In genomic region chr5:56183507-56183906, GRCh38 we compare ENCODE assay signal across 15 cellular contexts. TPM values are rescaled to one million over a fixed set of nuclear protein-coding genes. Genes with fewer than 3 reads are reported as not detected.
DNase-seq lines count a peak whose midpoint lies in the region; ATAC-seq and TF ChIP-seq lines count a peak whose summit lies in the region.
"Had no signal": no experiment of that assay in that cellular context is flagged by ENCODE, and none has a peak within 500 bp of the region (broad histone marks: within the 10 kb centered on the region; RNA-seq: fewer than 3 reads in every experiment).

No MANE protein-coding gene starts in this region.

- no peaks in the 10 kb centered on the region for H3K9me3 ChIP-seq in HEK293 (ENCODE audit: control insufficient read depth, insufficient read depth, low read depth, low read length)
- H3K9me3 ChIP-seq in adipocyte (ENCODE audit: control insufficient read depth, low read length), result no peaks in the 10 kb centered on the region
- H3K9me3 ChIP-seq in stomach, result no peaks in the 10 kb centered on the region
- H3K9me3 ChIP-seq: transverse colon had no signal

- H3K4me3 ChIP-seq in AG09309 (ENCODE audit: control insufficient read depth, low read depth, low read length) (no peak overlapping the region), HEK293 (ENCODE audit: low read depth, low read length) (no peak overlapping the region), adipocyte (ENCODE audit: low read length) (no peak overlapping the region), kidney epithelial cell (ENCODE audit: low read depth, low read length) (no peak overlapping the region), stomach (no peak overlapping the region)
- H3K4me3 ChIP-seq: transverse colon had no signal

- ATAC-seq in GM21717 (IDR thresholded peaks at IDR 0.05; ENCODE audit: unreplicated experiment), result no peak

- TF ChIP-seq CTCF in AG09309 (IDR thresholded peaks at IDR 0.05; ENCODE audit: control insufficient read depth, insufficient read depth, low read depth, low read length, missing control alignments) (no peak), HEK293 (tag by site-specific recombination; IDR thresholded peaks at IDR 0.05) (no peak), kidney epithelial cell (IDR thresholded peaks at IDR 0.05; ENCODE audit: insufficient read depth, low read length, poor library complexity, severe bottlenecking) (no peak), stomach (IDR thresholded peaks at IDR 0.05) (no peak)

- no peak for TF ChIP-seq EP300 in stomach (IDR thresholded peaks at IDR 0.05)

- 60 to 74% (median 69%) methylated on average over 4 of the region's 4 CpGs for WGBS in stomach, 5 donors

- POLR2A ChIA-PET in HEK293 (lab: Yijun Ruan, JAX), result no interaction called here

- no peaks in the 10 kb centered on the region for H3K27me3 ChIP-seq in adipocyte (replicated peaks; ENCODE audit: control insufficient read depth, insufficient read depth, low read length)
- H3K27me3 ChIP-seq in kidney epithelial cell (ENCODE audit: control insufficient read depth, insufficient read depth, low read length), result no peaks in the 10 kb centered on the region
- H3K27me3 ChIP-seq in stomach, result no peaks in the 10 kb centered on the region
- H3K27me3 ChIP-seq: transverse colon had no signal

- no peak for TF ChIP-seq POLR2A in stomach (IDR thresholded peaks at IDR 0.05)

- peaks cover 3% of the 10 kb centered on the region; the same call in 1 of the 2 replicates for H3K4me1 ChIP-seq in HEK293 (ENCODE audit: control insufficient read depth, insufficient read depth, low read length)
- H3K4me1 ChIP-seq in adipocyte (ENCODE audit: control insufficient read depth, insufficient read depth, low read length), result no peaks in the 10 kb centered on the region
- no peaks in the 10 kb centered on the region for H3K4me1 ChIP-seq in stomach
- H3K4me1 ChIP-seq: transverse colon had no signal

- H3K36me3 ChIP-seq in HEK293 (ENCODE audit: control insufficient read depth in 2 of 2, insufficient read depth in 1 of 2, low read length in 2 of 2) (no peaks in the 10 kb centered on the region), adipocyte (ENCODE audit: control insufficient read depth, insufficient read depth, low read length, severe bottlenecking) (no peaks in the 10 kb centered on the region), kidney epithelial cell (ENCODE audit: control insufficient read depth, insufficient read depth, low read length) (no peaks in the 10 kb centered on the region), stomach (no peaks in the 10 kb centered on the region)
- H3K36me3 ChIP-seq: transverse colon had no signal

- intact Hi-C loops in stomach (cut with DNase I; ENCODE audit: low total_unique reads), result no loop called here

- CTCF ChIA-PET in HEK293 (lab: Yijun Ruan, JAX), result no interaction called here

- H3K9ac ChIP-seq in adipocyte (ENCODE audit: low read length), result no peak overlapping the region

- DNase-seq in AG09309 (ENCODE audit: low read depth) (peak; percentile 85), adipocyte (ENCODE audit: low read depth) (peak; percentile 65), kidney epithelial cell (ENCODE audit: low read depth) (peak; percentile 100), NCI-H2196 treated with DMSO at 0.1 percent for 48 hours (lab: John Stamatoyannopoulos, UW; ENCODE audit: unreplicated experiment) (no peak), NCI-H2171 treated with DMSO at 0.1 percent for 48 hours (lab: John Stamatoyannopoulos, UW) (no peak), stomach (no peak)
- DNase-seq: activated CD4-positive, alpha-beta T cell treated with anti-CD3 and anti-CD28 coated beads, Interleukin-2, amount 10 ng/mL, durations not matched to agents 24 days and 14 days; aorta; DMS 273 treated with DMSO at 0.1 percent for 48 hours; hippocampal formation; NCI-H1048; stimulated activated CD4-positive, alpha-beta T cell treated with anti-CD3 and anti-CD28 coated beads, Interleukin-1b, Interleukin-23, amount 100 ng/mL, for 48 hours; transverse colon had no signal

- H3K27ac ChIP-seq in HEK293 (ENCODE audit: extremely low read depth, low read depth, low read length), result no peak overlapping the region
- no peak overlapping the region for H3K27ac ChIP-seq in stomach
- H3K27ac ChIP-seq: transverse colon had no signal

TF ChIP-seq in HEK293, 187 proteins besides CTCF, POLR2A, EP300 and RAD21 (continues in another document):
- TF ChIP-seq ZNF600 (tag by site-specific recombination; IDR thresholded peaks at IDR 0.05), result 0 out of 2 replicates have a peak, but pooled peaks have one; percentile 13
- peak; percentile 25; the same call in 1 of the 2 replicates for TF ChIP-seq ZNF398 (tag by site-specific recombination; IDR thresholded peaks at IDR 0.05)
- TF ChIP-seq ZNF280C (tag by site-specific recombination; IDR thresholded peaks at IDR 0.05), result no peak
- no peak for TF ChIP-seq ZNF473 (tag by site-specific recombination; IDR thresholded peaks at IDR 0.05)
- TF ChIP-seq ZNF302 (tag by site-specific recombination; IDR thresholded peaks at IDR 0.05; ENCODE audit: low read depth), result no peak
- no peak for TF ChIP-seq ZNF394 (tag by site-specific recombination; IDR thresholded peaks at IDR 0.05; ENCODE audit: borderline replicate concordance)
- peak; percentile 70; the same call in 1 of the 2 replicates for TF ChIP-seq ZNF184 (tag by site-specific recombination; IDR thresholded peaks at IDR 0.05)
- no peak for TF ChIP-seq SETDB1 (IDR thresholded peaks at IDR 0.05; ENCODE audit: insufficient read length, low read length)
- TF ChIP-seq ZNF155 (tag by site-specific recombination; IDR thresholded peaks at IDR 0.05), result no peak
- TF ChIP-seq ZNF768 (tag by site-specific recombination; IDR thresholded peaks at IDR 0.05), result no peak
- no peak for TF ChIP-seq GLI4 (tag by site-specific recombination; IDR thresholded peaks at IDR 0.05)
- TF ChIP-seq TSHZ1 (tag by site-specific recombination; IDR thresholded peaks at IDR 0.05; ENCODE audit: borderline replicate concordance), result peak; percentile 26; the same call in 1 of the 2 replicates
- no peak for TF ChIP-seq ZNF830 (tag by site-specific recombination; IDR thresholded peaks at IDR 0.05; ENCODE audit: low read depth)
- no peak for TF ChIP-seq SCRT2 (tag by site-specific recombination; IDR thresholded peaks at IDR 0.05)

RNA-seq across cellular contexts. Expression of gene ANKRD55, which starts 49.6 kb away (rescaled TPM):
- not detected in 2 replicates for total RNA-seq in kidney epithelial cell
- under 1 TPM in 1 of 5 donors, not detected in 4; 0.18 TPM for total RNA-seq in stomach
- polyA plus RNA-seq in stomach, result under 1 TPM in 1 of 3 donors, not detected in 2; 0.08 TPM
- polyA plus RNA-seq: aorta had no signal

Comparison
In these comparisons a context has a peak if more than half of its experiments do, and no peak if none do; other contexts are left out.
1. DNase-seq: peak in AG09309 (single experiment), adipocyte (single experiment) and kidney epithelial cell (single experiment); none in NCI-H2196 treated with DMSO at 0.1 percent for 48 hours (single experiment), NCI-H2171 treated with DMSO at 0.1 percent for 48 hours (single experiment) and stomach (single experiment).